ENCODE assay signal across 24 cellular contexts in the genomic region with DNA sequence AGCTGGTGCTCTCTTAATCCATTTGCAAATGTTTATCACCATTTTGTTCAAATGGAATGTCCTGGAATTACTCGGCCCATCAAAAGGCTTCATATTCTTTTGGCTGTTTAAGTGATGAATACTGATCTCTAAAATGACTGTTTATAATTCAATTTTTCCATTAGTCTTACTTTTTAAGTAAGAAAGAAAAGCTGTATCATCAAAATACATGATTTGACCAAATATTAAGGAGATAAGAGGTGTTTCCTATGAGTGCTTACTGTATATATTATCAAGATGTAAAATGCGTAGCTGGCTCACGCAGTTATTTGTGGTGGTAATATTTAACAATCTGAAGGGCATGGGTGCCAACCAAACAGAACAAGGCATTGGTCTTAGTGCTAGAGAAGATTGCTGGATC.
"Had no signal": no experiment of that assay in that cellular context is flagged by ENCODE, and none has a peak within 500 bp of the region (broad histone marks: within the 10 kb centered on the region; RNA-seq: fewer than 3 reads in every experiment).

No MANE protein-coding gene starts in this region.

- H3K4me1 ChIP-seq: esophagus squamous epithelium, gastrocnemius medialis, heart right ventricle, left lung, lower lobe of right lung had no signal

- FAIRE-seq: colon, endothelial cell of umbilical vein, islet of Langerhans, keratinocyte had no signal

- H3K27ac ChIP-seq: coronary artery, dorsolateral prefrontal cortex, esophagus squamous epithelium, gastrocnemius medialis, heart right ventricle, left lung, lower lobe of right lung had no signal

- H3K27me3 ChIP-seq: esophagus squamous epithelium, gastrocnemius medialis, left lung had no signal

- H3K4me3 ChIP-seq: coronary artery, dorsolateral prefrontal cortex, esophagus squamous epithelium, gastrocnemius medialis, heart right ventricle, left lung, lower lobe of right lung, mucosa of descending colon had no signal

- H3K9me3 ChIP-seq: esophagus squamous epithelium, gastrocnemius medialis, heart right ventricle, left lung, lower lobe of right lung, mucosa of descending colon had no signal

- ATAC-seq: gastrocnemius medialis, heart right ventricle, left cardiac atrium, left lung, left ventricle myocardium superior, lower lobe of right lung, mucosa of descending colon had no signal

- H3K36me3 ChIP-seq: esophagus squamous epithelium, gastrocnemius medialis, heart right ventricle, left lung, lower lobe of right lung had no signal

- DNase-seq: dermis blood vessel endothelial cell; dorsolateral prefrontal cortex; effector CD4-positive, alpha-beta T cell; effector memory CD4-positive, alpha-beta T cell; esophagus squamous epithelium; foreskin fibroblast; foreskin melanocyte; gastrocnemius medialis; glutamatergic neuron; head of caudate nucleus; heart right ventricle; hippocampal formation; left cardiac atrium; left lung; left ventricle myocardium superior; lower lobe of right lung; mesenchymal stem cell; mucosa of descending colon; naive B cell had no signal
